ENCODE assay signal across 21 cellular contexts in genomic region chr10:58164517-58164916, GRCh38.
"Had no signal": no experiment of that assay in that cellular context is flagged by ENCODE, and none has a peak within 500 bp of the region (broad histone marks: within the 10 kb centered on the region; RNA-seq: fewer than 3 reads in every experiment).

No MANE protein-coding gene starts in this region.

- H3K9me3 Mint-ChIP-seq: naive thymus-derived CD8-positive, alpha-beta T cell; neural crest cell had no signal

- FAIRE-seq: endometrium, islet of Langerhans, small intestine had no signal

- H3K4me3 Mint-ChIP-seq: naive thymus-derived CD8-positive, alpha-beta T cell; neural crest cell had no signal

- H3K27ac Mint-ChIP-seq: naive thymus-derived CD8-positive, alpha-beta T cell had no signal

- H3K36me3 ChIP-seq: esophagus muscularis mucosa, gastrocnemius medialis, heart right ventricle, ovary, right atrium auricular region had no signal

- DNase-seq: cortex of kidney; dorsolateral prefrontal cortex; effector memory CD4-positive, alpha-beta T cell; gastrocnemius medialis; heart right ventricle; hypothalamus; kidney glomerular epithelial cell; mucosa of descending colon; naive thymus-derived CD8-positive, alpha-beta T cell; nucleus accumbens; ovary; small intestine; stimulated activated CD4-positive, alpha-beta T cell treated with anti-CD3 and anti-CD28 coated beads, Interleukin-12 subunit alpha, Interleukin-12 subunit beta, amount 100 ng/mL, for 4 hours; stimulated activated naive CD4-positive, alpha-beta T cell treated with Interleukin-2 at 50 U/mL for 16 hours; trophoblast cell had no signal

- H3K4me1 Mint-ChIP-seq: naive thymus-derived CD8-positive, alpha-beta T cell; neural crest cell had no signal

- H3K9me3 ChIP-seq: esophagus muscularis mucosa, gastrocnemius medialis, heart right ventricle, mucosa of descending colon, ovary, right atrium auricular region had no signal

- H3K27me3 ChIP-seq: gastrocnemius medialis, ovary, right atrium auricular region had no signal

- H3K4me3 ChIP-seq: dorsolateral prefrontal cortex, esophagus muscularis mucosa, gastrocnemius medialis, heart right ventricle, mucosa of descending colon, ovary, right atrium auricular region had no signal

- H3K4me1 ChIP-seq: esophagus muscularis mucosa, gastrocnemius medialis, heart right ventricle, right atrium auricular region had no signal

- H3K27ac ChIP-seq: dorsolateral prefrontal cortex, epithelial cell of prostate, esophagus muscularis mucosa, gastrocnemius medialis, heart right ventricle, ovary, right atrium auricular region had no signal

- ATAC-seq: gastrocnemius medialis; heart right ventricle; mucosa of descending colon; naive thymus-derived CD8-positive, alpha-beta T cell had no signal
